In the genomic region with DNA sequence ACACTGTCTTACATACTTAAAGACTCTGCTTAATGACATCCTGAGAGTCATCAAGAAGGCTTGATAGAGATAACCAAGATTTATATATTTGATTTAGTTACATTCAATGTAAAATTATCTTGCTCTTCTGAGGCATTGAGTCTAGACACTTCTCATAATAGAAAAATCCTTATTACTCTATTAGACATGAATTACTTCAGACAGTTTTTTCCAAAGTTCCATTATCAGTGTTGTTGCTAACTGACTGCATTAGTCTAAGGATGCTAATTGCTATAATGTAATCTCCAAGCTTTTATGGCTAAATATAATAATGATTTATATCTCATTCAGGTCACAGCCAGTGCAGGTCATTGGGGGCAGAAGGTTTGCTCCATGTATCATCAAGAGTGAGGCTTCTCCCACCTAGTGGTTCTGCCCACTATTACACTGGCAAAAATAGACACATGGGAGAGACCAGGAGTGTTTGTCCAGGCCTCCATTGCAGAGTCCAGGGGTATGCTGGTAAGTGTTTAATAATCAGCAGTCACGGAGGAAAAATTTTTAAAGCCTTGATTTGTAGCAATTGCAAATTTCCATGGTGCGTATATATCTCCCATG, we compare ENCODE assay signal across 12 cellular contexts.
DNase-seq lines count a peak whose midpoint lies in the region; ATAC-seq and TF ChIP-seq lines count a peak whose summit lies in the region.
"Had no signal": no experiment of that assay in that cellular context is flagged by ENCODE, and none has a peak within 500 bp of the region (broad histone marks: within the 10 kb centered on the region; RNA-seq: fewer than 3 reads in every experiment).

No MANE protein-coding gene starts in this region.

- H3K9me3 ChIP-seq in GM23248 (ENCODE audit: low read depth) (no peaks in the 10 kb centered on the region), OCI-LY3 (ENCODE audit: insufficient read depth, low read length) (no peaks in the 10 kb centered on the region)
- H3K9me3 ChIP-seq: right lobe of liver had no signal

- WGBS in GM23248 (ENCODE audit: low coverage in 1 of 2, low lambda C conversion rate in 2 of 2, missing lambda C conversion rate in 2 of 2), 2 experiments: 55 to 66% methylated on average over 2 of the region's 2 CpGs

- H3K4me3 ChIP-seq in AG04449 (ENCODE audit: low read depth, low read length) (no peak overlapping the region), GM23248 (no peak overlapping the region), OCI-LY3 (ENCODE audit: low read length) (no peak overlapping the region), fibroblast of the aortic adventitia (ENCODE audit: low read depth, low read length) (no peak overlapping the region)
- H3K4me3 ChIP-seq: right lobe of liver had no signal

- no peak overlapping the region for H3K9ac ChIP-seq in GM23248
- no peak overlapping the region for H3K9ac ChIP-seq in OCI-LY3 (ENCODE audit: low read length)

- H4K20me1 ChIP-seq in GM23248 (ENCODE audit: insufficient read depth): no peaks in the 10 kb centered on the region
- H4K20me1 ChIP-seq in OCI-LY3 (ENCODE audit: insufficient read depth, low read length): no peaks in the 10 kb centered on the region

- H3K27ac ChIP-seq in GM23248 (no peak overlapping the region), OCI-LY3 (ENCODE audit: low read length) (no peak overlapping the region)
- H3K27ac ChIP-seq: right lobe of liver had no signal

- no peaks in the 10 kb centered on the region for H3K36me3 ChIP-seq in GM23248 (ENCODE audit: low read depth)
- H3K36me3 ChIP-seq in OCI-LY3 (replicated peaks; ENCODE audit: low read depth, low read length): no peaks in the 10 kb centered on the region
- H3K36me3 ChIP-seq: right lobe of liver had no signal

- no peaks in the 10 kb centered on the region for H3K9me2 ChIP-seq in GM23248 (ENCODE audit: insufficient read depth)

- no peak for DNase-seq in AG04449 (ENCODE audit: low read depth, low spot score)
- peak; percentile 48 for DNase-seq in GM23248
- no peak for DNase-seq in fibroblast of the aortic adventitia (ENCODE audit: low read depth)
- DNase-seq in GM13977 (ENCODE audit: low spot score): no peak
- no peak for DNase-seq in NCI-H2171 treated with DMSO at 0.1 percent for 48 hours (lab: John Stamatoyannopoulos, UW)
- DNase-seq in foreskin melanocyte: no peak
- DNase-seq: cerebellar nuclear complex; DND-41; right lobe of liver; stimulated activated naive B cell treated with anti-CD40 and anti-IgM and Interleukin-4, amounts not matched to agents 10 μg/mL and 1 μg/mL and 100 μg/mL, for 72 hours had no signal

- no peak overlapping the region for H3K4me2 ChIP-seq in GM23248 (ENCODE audit: unreplicated experiment)
- no peak overlapping the region for H3K4me2 ChIP-seq in OCI-LY3 (ENCODE audit: low read length)

- TF ChIP-seq CTCF in AG04449 (IDR thresholded peaks at IDR 0.05; ENCODE audit: insufficient read depth, low read length, missing control alignments) (peak; percentile 18), OCI-LY3 (IDR thresholded peaks at IDR 0.05; ENCODE audit: low read depth, low read length) (peak; percentile 35; the same call in 1 of the 2 replicates), fibroblast of the aortic adventitia (IDR thresholded peaks at IDR 0.05; ENCODE audit: insufficient read depth, low read length) (peak; percentile 26), GM13977 (IDR thresholded peaks at IDR 0.05; ENCODE audit: extremely low read depth, insufficient read depth, missing control alignments) (no peak)

- no peak overlapping the region for H2AFZ ChIP-seq in GM23248
- no peak overlapping the region for H2AFZ ChIP-seq in OCI-LY3 (ENCODE audit: low read depth, low read length)

- H3F3A ChIP-seq in GM23248 (ENCODE audit: insufficient read depth): no peaks in the 10 kb centered on the region

- POLR2A ChIA-PET in AG04449 (lab: Yijun Ruan, JAX): no interaction called here

- H3K4me1 ChIP-seq in GM23248 (ENCODE audit: insufficient read depth) (no peaks in the 10 kb centered on the region), OCI-LY3 (ENCODE audit: low read length) (peaks cover 12% of the 10 kb centered on the region)

- in situ Hi-C loops in GM23248 (cut with MboI): no loop called here
- in situ Hi-C loops in GM13977 (cut with MboI; ENCODE audit: low pct_unique_long_range_greater_than_20kb, low sequenced_read_pairs, unreplicated experiment): no loop called here

- no peak for ATAC-seq in HG02678 (IDR thresholded peaks at IDR 0.05; ENCODE audit: unreplicated experiment)

- CTCF ChIA-PET in AG04449 (lab: Yijun Ruan, JAX): interaction anchor here (1.2 to 1.6 kb wide), 5 partner anchors 11 to 56 kb away, joined by 3 to 5 read pairs (median 3); no protein-coding TSS in a partner anchor

- H3K79me2 ChIP-seq in GM23248 (ENCODE audit: insufficient read depth) (no peaks in the 10 kb centered on the region), OCI-LY3 (ENCODE audit: low read length) (no peaks in the 10 kb centered on the region)

- no peaks in the 10 kb centered on the region for H3K27me3 ChIP-seq in GM23248 (replicated peaks; ENCODE audit: insufficient read depth)
- H3K27me3 ChIP-seq in OCI-LY3 (ENCODE audit: low read depth, low read length): no peaks in the 10 kb centered on the region
- H3K27me3 ChIP-seq: right lobe of liver had no signal
